In the genomic region with DNA sequence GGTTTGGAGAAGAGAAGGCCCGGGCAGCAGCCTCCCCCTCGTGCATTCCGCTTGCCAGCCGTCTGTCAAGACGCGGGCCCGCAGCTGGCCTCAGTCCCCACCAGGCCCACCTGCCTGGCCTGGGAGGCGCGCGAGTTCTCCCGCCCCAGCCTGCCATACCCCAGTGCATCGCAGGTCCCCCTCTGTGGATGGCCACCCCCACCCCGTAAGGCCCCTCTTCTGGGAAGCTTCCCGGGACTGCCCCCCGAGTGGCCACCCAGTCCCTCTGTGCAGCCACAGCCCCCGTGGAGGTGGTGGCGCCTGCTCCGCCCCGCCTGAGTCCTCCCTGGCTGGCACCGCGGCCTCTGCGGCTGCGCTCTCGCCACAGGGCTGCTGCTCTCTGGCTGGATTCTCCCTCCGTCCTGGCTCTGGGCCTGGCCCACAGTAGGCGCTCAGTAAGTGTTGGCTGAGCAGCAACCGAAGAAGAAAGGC, we compare ENCODE assay signal across 8 cellular contexts.
DNase-seq lines count a peak whose midpoint lies in the region; ATAC-seq, FAIRE-seq and TF ChIP-seq lines count a peak whose summit lies in the region.

No MANE protein-coding gene starts in this region.

- peak overlapping the region; percentile 80 for H3K56ac ChIP-seq in mesendoderm (ENCODE audit: low read length)

- no peak for TF ChIP-seq RAD21 in A549 (conservative IDR thresholded peaks at IDR 0.05 in 1 of 2, IDR thresholded peaks at IDR 0.05 in 1 of 2)

- no peak for TF ChIP-seq CTCF in A549 (IDR thresholded peaks at IDR 0.05)

- H4K5ac ChIP-seq in mesendoderm (ENCODE audit: low read length): no peak overlapping the region

- peak overlapping the region; percentile 69 for H3K18ac ChIP-seq in mesendoderm (ENCODE audit: low read length)

- H3K79me2 ChIP-seq in mesendoderm (ENCODE audit: control insufficient read depth, insufficient read depth, low read length): no peaks in the 10 kb centered on the region

- peak overlapping the region; percentile 90 for H3K4ac ChIP-seq in mesendoderm (ENCODE audit: low read depth, low read length)

- ATAC-seq in A549: 0 out of 6 replicates have a peak, but pooled peaks of 1 of the 2 experiments have one; percentile 11
- ATAC-seq in HG03460 (IDR thresholded peaks at IDR 0.05; ENCODE audit: unreplicated experiment): no peak

- H3K9me3 ChIP-seq in A549 (no peaks in the 10 kb centered on the region), HUES48 (ENCODE audit: control insufficient read depth, insufficient read depth, low read length) (no peaks in the 10 kb centered on the region)

- H3K9ac ChIP-seq in HUES48 (ENCODE audit: low read depth, low read length): no peak overlapping the region
- peak overlapping the region; percentile 52 for H3K9ac ChIP-seq in mesendoderm (ENCODE audit: low read length)

- H2BK15ac ChIP-seq in mesendoderm (replicated peaks; ENCODE audit: low read depth): no peak overlapping the region

- H2BK120ac ChIP-seq in mesendoderm (ENCODE audit: low read depth, low read length): peak overlapping the region; percentile 2

- H3K79me1 ChIP-seq in mesendoderm (ENCODE audit: low read length): peaks cover 4% of the 10 kb centered on the region

- POLR2A ChIA-PET in A549 (lab: Yijun Ruan, JAX): no interaction called here

- H3K36me3 ChIP-seq in HUES48 (ENCODE audit: control insufficient read depth, insufficient read depth, low read length): no peaks in the 10 kb centered on the region
- no peaks in the 10 kb centered on the region for H3K36me3 ChIP-seq in mesendoderm (ENCODE audit: control insufficient read depth, insufficient read depth, low read length)

- DNase-seq in A549 (ENCODE audit: low read depth in 1 of 2, low spot score in 1 of 2) (no peak), cerebellum (ENCODE audit: low spot score) (peak; percentile 93), mesendoderm (peak; percentile 78), NCI-H2196 treated with DMSO at 0.1 percent for 48 hours (lab: John Stamatoyannopoulos, UW; ENCODE audit: unreplicated experiment) (no peak), erythroblast (lab: John Stamatoyannopoulos, UW) (no peak), ureter (ENCODE audit: low spot score) (no peak)

- TF ChIP-seq POLR2A in A549 (IDR thresholded peaks at IDR 0.05; ENCODE audit: low read length) (no peak), erythroblast (IDR thresholded peaks at IDR 0.05; ENCODE audit: low read length) (no peak)

- CTCF ChIA-PET in A549 (lab: Yijun Ruan, JAX): interaction anchor here (1.2 kb wide), 1 partner anchor 92 kb away, joined by 3 read pairs; no protein-coding TSS in a partner anchor

- TF ChIP-seq EP300 in A549 (IDR thresholded peaks at IDR 0.05): no peak

- no peak for FAIRE-seq in A549 (lab: Jason Lieb, UNC)

- no peak overlapping the region for H3K23ac ChIP-seq in mesendoderm (ENCODE audit: low read length)

- peak overlapping the region; percentile 73 to 97 for H3K27ac ChIP-seq in A549
- H3K27ac ChIP-seq in HUES48 (ENCODE audit: low read depth, low read length): peak overlapping the region; percentile 57
- peak overlapping the region; percentile 33 for H3K27ac ChIP-seq in mesendoderm (ENCODE audit: low read depth, low read length)

- H3K4me2 ChIP-seq in A549 (peak overlapping the region; percentile 72), mesendoderm (ENCODE audit: low read length) (no peak overlapping the region)

- H3K4me1 ChIP-seq in A549: peaks cover 9% of the 10 kb centered on the region; the same call in 2 of the 3 replicates
- H3K4me1 ChIP-seq in HUES48 (ENCODE audit: control insufficient read depth, insufficient read depth, low read length): peaks cover 23% of the 10 kb centered on the region
- H3K4me1 ChIP-seq in mesendoderm (ENCODE audit: control insufficient read depth, low read depth, low read length): peaks cover 2% of the 10 kb centered on the region

- H3K27me3 ChIP-seq in HUES48 (ENCODE audit: control insufficient read depth, insufficient read depth, low read length) (peaks cover 19% of the 10 kb centered on the region), mesendoderm (ENCODE audit: insufficient read depth, low read length, poor library complexity) (no peaks in the 10 kb centered on the region)

- H2BK5ac ChIP-seq in mesendoderm (ENCODE audit: low read length): no peak overlapping the region

- no peak overlapping the region for H2AK5ac ChIP-seq in mesendoderm (ENCODE audit: low read length)

- peak overlapping the region; percentile 77 for H4K8ac ChIP-seq in mesendoderm (ENCODE audit: low read depth, low read length)

- peak overlapping the region; percentile 71; the same call in 1 of the 3 replicates for H3K4me3 ChIP-seq in A549
- H3K4me3 ChIP-seq in HUES48 (ENCODE audit: low read depth, low read length): peak overlapping the region; percentile 45
- H3K4me3 ChIP-seq in mesendoderm (ENCODE audit: low read length): no peak overlapping the region

- WGBS in A549 (ENCODE audit: missing lambda C conversion rate): 79% methylated on average over 15 of the region's 27 CpGs
- WGBS in mesendoderm (ENCODE audit: extremely low coverage, insufficient coverage, low lambda C conversion rate): no CpG with 5 or more reads among the region's 27 CpGs

TF ChIP-seq in A549, 52 proteins besides CTCF, POLR2A, EP300 and RAD21:
- TF ChIP-seq, protein P1, sequence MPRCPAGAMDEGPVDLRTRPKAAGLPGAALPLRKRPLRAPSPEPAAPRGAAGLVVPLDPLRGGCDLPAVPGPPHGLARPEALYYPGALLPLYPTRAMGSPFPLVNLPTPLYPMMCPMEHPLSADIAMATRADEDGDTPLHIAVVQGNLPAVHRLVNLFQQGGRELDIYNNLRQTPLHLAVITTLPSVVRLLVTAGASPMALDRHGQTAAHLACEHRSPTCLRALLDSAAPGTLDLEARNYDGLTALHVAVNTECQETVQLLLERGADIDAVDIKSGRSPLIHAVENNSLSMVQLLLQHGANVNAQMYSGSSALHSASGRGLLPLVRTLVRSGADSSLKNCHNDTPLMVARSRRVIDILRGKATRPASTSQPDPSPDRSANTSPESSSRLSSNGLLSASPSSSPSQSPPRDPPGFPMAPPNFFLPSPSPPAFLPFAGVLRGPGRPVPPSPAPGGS (IDR thresholded peaks at IDR 0.05): no peak
- TF ChIP-seq CBX2 (IDR thresholded peaks at IDR 0.05; ENCODE audit: borderline replicate concordance, low read depth) (no peak), HOXA7 (CRISPR knock-in tag; IDR thresholded peaks at IDR 0.05) (no peak), RFX5 (IDR thresholded peaks at IDR 0.05) (no peak), RNF2 (IDR thresholded peaks at IDR 0.05; ENCODE audit: borderline replicate concordance, low read depth) (no peak), PHF8 (IDR thresholded peaks at IDR 0.05; ENCODE audit: borderline replicate concordance, low read depth) (no peak), MYC (IDR thresholded peaks at IDR 0.05; ENCODE audit: borderline replicate concordance, low read length) (no peak), RARB (CRISPR knock-in tag; IDR thresholded peaks at IDR 0.05) (no peak), RCOR1 (IDR thresholded peaks at IDR 0.05; ENCODE audit: low read depth, low read length) (no peak), HOXB5 (CRISPR knock-in tag; IDR thresholded peaks at IDR 0.05) (no peak), SREBF2 (IDR thresholded peaks at IDR 0.05) (no peak), CEBPB (IDR thresholded peaks at IDR 0.05) (no peak)
- TF ChIP-seq, protein P2, sequence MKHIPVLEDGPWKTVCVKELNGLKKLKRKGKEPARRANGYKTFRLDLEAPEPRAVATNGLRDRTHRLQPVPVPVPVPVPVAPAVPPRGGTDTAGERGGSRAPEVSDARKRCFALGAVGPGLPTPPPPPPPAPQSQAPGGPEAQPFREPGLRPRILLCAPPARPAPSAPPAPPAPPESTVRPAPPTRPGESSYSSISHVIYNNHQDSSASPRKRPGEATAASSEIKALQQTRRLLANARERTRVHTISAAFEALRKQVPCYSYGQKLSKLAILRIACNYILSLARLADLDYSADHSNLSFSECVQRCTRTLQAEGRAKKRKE (CRISPR knock-in tag; IDR thresholded peaks at IDR 0.05; ENCODE audit: low read depth): no peak
- TF ChIP-seq, protein P3, sequence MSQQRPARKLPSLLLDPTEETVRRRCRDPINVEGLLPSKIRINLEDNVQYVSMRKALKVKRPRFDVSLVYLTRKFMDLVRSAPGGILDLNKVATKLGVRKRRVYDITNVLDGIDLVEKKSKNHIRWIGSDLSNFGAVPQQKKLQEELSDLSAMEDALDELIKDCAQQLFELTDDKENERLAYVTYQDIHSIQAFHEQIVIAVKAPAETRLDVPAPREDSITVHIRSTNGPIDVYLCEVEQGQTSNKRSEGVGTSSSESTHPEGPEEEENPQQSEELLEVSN (IDR thresholded peaks at IDR 0.05; ENCODE audit: borderline replicate concordance, low read depth): no peak

Comparison
In these comparisons a context has a peak if more than half of its experiments do, and no peak if none do; other contexts are left out.
1. DNase-seq: peak in cerebellum (single experiment) and mesendoderm (single experiment); none in A549 (0 of 2), NCI-H2196 treated with DMSO at 0.1 percent for 48 hours (single experiment), erythroblast (0 of 2) and ureter (single experiment).
2. H3K27ac ChIP-seq: peak in every context shown above with its lines; median percentile 85 in A549; 57 in HUES48; 33 in mesendoderm.